ENCODE assay signal across 18 cellular contexts in the genomic region with DNA sequence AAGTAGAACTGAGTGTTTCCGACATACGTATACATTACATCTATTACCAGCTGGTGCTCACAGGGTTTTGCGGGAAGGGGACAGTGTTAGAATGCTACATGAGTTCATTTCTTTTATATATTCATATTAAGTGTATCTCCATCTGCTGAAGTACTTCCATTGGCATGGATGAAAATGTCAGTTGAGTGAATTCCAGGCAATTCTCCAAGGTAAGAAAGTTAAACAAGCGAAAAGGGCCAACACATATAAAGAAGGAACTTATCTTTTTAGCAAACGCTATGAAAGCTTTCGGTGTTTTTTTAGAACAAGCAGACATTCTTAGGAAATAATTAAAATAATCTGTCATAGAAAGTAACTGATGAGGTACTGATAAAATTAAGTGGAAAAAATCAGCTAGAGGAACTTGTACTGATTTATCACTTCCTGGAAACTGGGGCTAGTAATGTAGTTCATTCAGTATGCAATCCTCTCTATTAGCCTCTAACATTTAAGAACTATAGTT. TPM values are rescaled to one million over a fixed set of nuclear protein-coding genes. Genes with fewer than 3 reads are reported as not detected.
DNase-seq lines count a peak whose midpoint lies in the region; ATAC-seq and TF ChIP-seq lines count a peak whose summit lies in the region.
"Had no signal": no experiment of that assay in that cellular context is flagged by ENCODE, and none has a peak within 500 bp of the region (broad histone marks: within the 10 kb centered on the region; RNA-seq: fewer than 3 reads in every experiment).

No MANE protein-coding gene starts in this region.

- peaks cover 18% of the 10 kb centered on the region for H3K4me1 ChIP-seq in Karpas-422 (ENCODE audit: low read length)

- no peak for TF ChIP-seq CTCF in brain (conservative IDR thresholded peaks at IDR 0.05)
- TF ChIP-seq CTCF in mesothelial cell of epicardium (IDR thresholded peaks at IDR 0.05; ENCODE audit: unreplicated experiment), result no peak

- no peak overlapping the region for H3K9ac ChIP-seq in Karpas-422 (ENCODE audit: low read length)

- H3K27ac Mint-ChIP-seq in brain (peak overlapping the region in 4 of 5 experiments; percentile 30 to 71 (median 46)), mesothelial cell of epicardium (peak overlapping the region; percentile 77)

- intact Hi-C loops in posterior cingulate gyrus (cut with DNase I) (no loop called here), left colon (cut with DNase I, micrococcal nuclease) (loop anchor here in 1 of 2 donors (10.0 kb wide), 3 partner anchors 114 to 234 kb away; no protein-coding TSS in a partner anchor)

- H3K36me3 Mint-ChIP-seq in brain, result peaks cover 44% of the 10 kb centered on the region
- peaks cover 26% of the 10 kb centered on the region for H3K36me3 Mint-ChIP-seq in mesothelial cell of epicardium

- H3K9me3 ChIP-seq in Karpas-422 (ENCODE audit: low read length), result no peaks in the 10 kb centered on the region
- H3K9me3 ChIP-seq: transverse colon had no signal

- H3K27ac ChIP-seq in Karpas-422 (ENCODE audit: low read length), result no peak overlapping the region
- H3K27ac ChIP-seq: dorsolateral prefrontal cortex had no signal

- H3K9me3 Mint-ChIP-seq in brain (peaks cover 10 to 17% (median 17%) of the 10 kb centered on the region in 5 experiments), mesothelial cell of epicardium (peaks cover 18% of the 10 kb centered on the region)

- peaks cover 14% of the 10 kb centered on the region; the same call in 1 of the 2 replicates for H3K36me3 ChIP-seq in Karpas-422 (ENCODE audit: insufficient read depth, low read length)

- ATAC-seq in left colon (no peak), HG03039 (IDR thresholded peaks at IDR 0.05; ENCODE audit: unreplicated experiment) (no peak)
- ATAC-seq: esophagus mucosa had no signal

- H3K4me1 Mint-ChIP-seq in brain, result peaks cover 17% of the 10 kb centered on the region
- peaks cover 20% of the 10 kb centered on the region for H3K4me1 Mint-ChIP-seq in mesothelial cell of epicardium

- no peak overlapping the region for H3K4me3 ChIP-seq in Karpas-422 (ENCODE audit: low read length)
- H3K4me3 ChIP-seq: dorsolateral prefrontal cortex, transverse colon had no signal

- H3K4me2 ChIP-seq in Karpas-422 (ENCODE audit: low read depth, low read length, poor library complexity, severe bottlenecking), result no peak overlapping the region

- no peaks in the 10 kb centered on the region for H3K27me3 ChIP-seq in Karpas-422 (ENCODE audit: low read length)
- H3K27me3 ChIP-seq: dorsolateral prefrontal cortex, transverse colon had no signal

- no peaks in the 10 kb centered on the region for H3K9me2 ChIP-seq in Karpas-422 (replicated peaks; ENCODE audit: insufficient read depth, low read length)

- DNase-seq in CD1c-positive myeloid dendritic cell (ENCODE audit: extremely low spot score) (peak; percentile 6), GM03348 (ENCODE audit: low spot score) (peak; percentile 16), mesothelial cell of epicardium (ENCODE audit: low spot score in 2 of 2, unreplicated experiment in 2 of 2) (no peak), posterior cingulate gyrus (no peak), left colon (no peak), Karpas-422 (no peak)
- DNase-seq: activated effector memory CD4-positive, alpha-beta T cell treated with Interleukin-2 at 50 U/mL for 16 hours; DMS79 treated with DMSO at 0.1 percent for 48 hours; dorsolateral prefrontal cortex; kidney; NCI-H1048; NCI-H2171; occipital lobe; stimulated activated CD4-positive, alpha-beta T cell treated with anti-CD3 and anti-CD28 coated beads, Interleukin-4, amount 100 ng/mL, for 1 hour; transverse colon had no signal

- no peaks in the 10 kb centered on the region for H4K20me1 ChIP-seq in Karpas-422 (ENCODE audit: insufficient read depth, low read depth, low read length)

- H3K4me3 Mint-ChIP-seq in brain (peak overlapping the region in 2 of 5 experiments; percentile 7 to 21), mesothelial cell of epicardium (no peak overlapping the region)

- H3K79me2 ChIP-seq in Karpas-422 (ENCODE audit: low read length), result peaks cover 78% of the 10 kb centered on the region

- H2AFZ ChIP-seq in Karpas-422 (ENCODE audit: low read length), result no peak overlapping the region

- no peaks in the 10 kb centered on the region for H3K27me3 Mint-ChIP-seq in brain
- H3K27me3 Mint-ChIP-seq in mesothelial cell of epicardium (ENCODE audit: low read depth), result no peaks in the 10 kb centered on the region

RNA-seq across cellular contexts. Expression of a gene that starts 34.6 kb away (rescaled TPM):
- polyA plus RNA-seq in brain (ENCODE audit: insufficient read depth, low read depth, low replicate concordance), result 43.3 TPM
- total RNA-seq in mesothelial cell of epicardium (45.5 to 51.6 TPM (median 48.3 TPM) in 3 replicates), left colon (10 to 100 TPM; 24.5 to 26.7 TPM)
- total RNA-seq in Karpas-422 (2014; rRNA removed; shearing (Covaris generic); ENCODE audit: low replicate concordance), result 35.7 and 50.1 TPM in 2 replicates

RNA-seq across cellular contexts. Expression of a gene that starts 42.2 kb away (rescaled TPM):
- 19.6 TPM for polyA plus RNA-seq in brain (ENCODE audit: insufficient read depth, low read depth, low replicate concordance)
- 50.4 to 52.8 TPM (median 51.5 TPM) in 3 replicates for total RNA-seq in mesothelial cell of epicardium
- total RNA-seq in left colon, result 10 to 100 TPM; 55.3 to 97.9 TPM
- 62.5 and 111 TPM in 2 replicates for total RNA-seq in Karpas-422 (2014; rRNA removed; shearing (Covaris generic); ENCODE audit: low replicate concordance)

Comparison
In these comparisons a context has a peak if more than half of its experiments do, and no peak if none do; other contexts are left out.
1. DNase-seq: peak in CD1c-positive myeloid dendritic cell (single experiment) and GM03348 (single experiment); none in mesothelial cell of epicardium (0 of 2), posterior cingulate gyrus (0 of 10), left colon (0 of 2) and Karpas-422 (single experiment).